ENCODE assay signal across 29 cellular contexts in the genomic region with DNA sequence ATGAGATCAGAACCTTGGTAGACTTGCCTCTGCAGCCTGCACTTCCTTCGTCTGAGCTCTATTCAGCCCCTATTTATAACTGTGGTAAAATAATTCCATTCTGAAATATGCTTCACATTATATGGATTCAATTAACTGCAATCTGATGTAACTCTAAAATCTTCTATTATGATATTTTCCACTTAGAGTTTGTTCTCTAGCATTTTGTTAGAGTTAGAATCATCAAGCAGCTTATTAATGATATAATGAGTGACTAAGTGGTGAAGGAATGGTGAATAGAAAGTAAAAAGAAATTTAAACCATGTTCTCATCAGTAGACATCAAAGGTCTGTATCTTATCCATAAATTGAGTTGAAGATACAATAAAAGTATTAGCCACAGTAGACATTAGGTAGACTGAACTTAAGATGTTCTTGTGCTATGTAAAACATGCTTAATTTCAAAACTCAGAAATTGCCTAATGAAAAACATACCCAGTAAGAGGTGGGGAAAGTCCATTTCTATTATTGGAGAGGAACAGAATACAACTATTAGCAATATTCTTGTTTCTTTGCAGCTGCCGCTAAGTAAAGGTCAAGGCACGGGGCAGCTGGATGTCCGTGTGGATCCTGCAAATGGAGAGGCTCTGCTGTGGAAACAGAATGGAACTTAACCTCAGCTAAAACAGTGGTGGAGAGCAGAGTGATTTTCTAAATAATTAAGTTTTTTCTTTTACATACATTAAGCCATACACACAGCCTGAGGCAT.
"Had no signal": no experiment of that assay in that cellular context is flagged by ENCODE, and none has a peak within 500 bp of the region (broad histone marks: within the 10 kb centered on the region; RNA-seq: fewer than 3 reads in every experiment).

No MANE protein-coding gene starts in this region.

- H3K27ac Mint-ChIP-seq: activated CD4-positive, alpha-beta T cell treated with anti-CD3 and anti-CD28 coated beads, Interleukin-2, amount 10 ng/mL, durations not matched to agents 24 days and 14 days; activated CD8-positive, alpha-beta T cell treated with anti-CD3 and anti-CD28 coated beads for 36 hours; activated naive CD8-positive, alpha-beta T cell treated with anti-CD3 and anti-CD28 coated beads for 36 hours; activated T-cell treated with anti-CD3 and anti-CD28 coated beads, Interleukin-2, amount 50 U/mL, for 72 hours; activated T-helper 17 cell treated with anti-CD3 and anti-CD28 coated beads, Interleukin-2, amount 50 U/mL, for 72 hours had no signal

- H3K36me3 ChIP-seq: ascending aorta, breast epithelium, MG63, SJCRH30 had no signal

- H3K9me3 Mint-ChIP-seq: activated CD8-positive, alpha-beta T cell treated with anti-CD3 and anti-CD28 coated beads for 36 hours had no signal

- H3K4me3 ChIP-seq: ascending aorta, breast epithelium, MG63, SJCRH30 had no signal

- H3K9me3 ChIP-seq: ascending aorta, breast epithelium, MG63, SJCRH30 had no signal

- H3K27me3 ChIP-seq: ascending aorta, breast epithelium, MG63, SJCRH30 had no signal

- ATAC-seq: activated CD8-positive, alpha-beta T cell treated with anti-CD3 and anti-CD28 coated beads for 36 hours; activated T-cell treated with anti-CD3 and anti-CD28 coated beads, Interleukin-2, amount 50 U/mL, for 72 hours; activated T-helper 17 cell treated with anti-CD3 and anti-CD28 coated beads, Interleukin-2, amount 50 U/mL, for 72 hours; Panc1 had no signal

- H3K27ac ChIP-seq: ascending aorta, breast epithelium, SJCRH30 had no signal

- H3K4me1 ChIP-seq: ascending aorta, breast epithelium, SJCRH30 had no signal

- H3K36me3 Mint-ChIP-seq: activated naive CD8-positive, alpha-beta T cell treated with anti-CD3 and anti-CD28 coated beads for 36 hours had no signal

- H3K4me3 Mint-ChIP-seq: activated CD4-positive, alpha-beta T cell treated with anti-CD3 and anti-CD28 coated beads, Interleukin-2, amount 10 ng/mL, durations not matched to agents 24 days and 14 days; activated CD8-positive, alpha-beta T cell treated with anti-CD3 and anti-CD28 coated beads for 36 hours; activated naive CD8-positive, alpha-beta T cell treated with anti-CD3 and anti-CD28 coated beads for 36 hours; activated T-cell treated with anti-CD3 and anti-CD28 coated beads, Interleukin-2, amount 50 U/mL, for 72 hours; activated T-helper 17 cell treated with anti-CD3 and anti-CD28 coated beads, Interleukin-2, amount 50 U/mL, for 72 hours had no signal

- DNase-seq: activated CD4-positive, alpha-beta T cell treated with anti-CD3 and anti-CD28 coated beads, Interleukin-2, amount 10 ng/mL, durations not matched to agents 24 days and 14 days; activated CD4-positive, alpha-beta T cell treated with anti-CD3 and anti-CD28 coated beads, Interleukin-2, amount 50 U/mL, for 4 hours; activated CD8-positive, alpha-beta T cell treated with anti-CD3 and anti-CD28 coated beads for 36 hours; activated effector memory CD4-positive, alpha-beta T cell treated with anti-CD3 and anti-CD28 coated beads, Interleukin-2, amount 50 U/mL, for 16 hours; activated naive CD4-positive, alpha-beta T cell; activated naive CD4-positive, alpha-beta T cell treated with anti-CD3 and anti-CD28 coated beads, Interleukin-2, amount 50 U/mL, for 16 hours; activated naive CD8-positive, alpha-beta T cell treated with anti-CD3 and anti-CD28 coated beads for 36 hours; activated T-cell treated with anti-CD3 and anti-CD28 coated beads, Interleukin-2, amount 50 U/mL, for 1 hour; activated T-cell treated with anti-CD3 and anti-CD28 coated beads, Interleukin-2, amount 50 U/mL, for 72 hours; amygdala; Karpas-422; MG63; NCI-H1048; NCI-H1105 treated with DMSO at 0.1 percent for 48 hours; NCI-H1436; NCI-H1694 treated with DMSO at 0.1 percent for 48 hours; NCI-H2029; NCI-H345; NCI-H524 treated with DMSO at 0.1 percent for 48 hours; SHP77; SJCRH30; SW 1271; T-helper 1 cell; T-helper 2 cell; T-helper 9 cell had no signal

- H3K27me3 Mint-ChIP-seq: activated CD4-positive, alpha-beta T cell treated with anti-CD3 and anti-CD28 coated beads, Interleukin-2, amount 10 ng/mL, durations not matched to agents 24 days and 14 days; activated CD8-positive, alpha-beta T cell treated with anti-CD3 and anti-CD28 coated beads for 36 hours; activated naive CD8-positive, alpha-beta T cell treated with anti-CD3 and anti-CD28 coated beads for 36 hours; activated T-helper 17 cell treated with anti-CD3 and anti-CD28 coated beads, Interleukin-2, amount 50 U/mL, for 72 hours had no signal

- H3K4me1 Mint-ChIP-seq: activated CD4-positive, alpha-beta T cell treated with anti-CD3 and anti-CD28 coated beads, Interleukin-2, amount 10 ng/mL, durations not matched to agents 24 days and 14 days; activated naive CD8-positive, alpha-beta T cell treated with anti-CD3 and anti-CD28 coated beads for 36 hours; activated T-helper 17 cell treated with anti-CD3 and anti-CD28 coated beads, Interleukin-2, amount 50 U/mL, for 72 hours had no signal
